ENCODE assay signal across 13 cellular contexts in genomic region chr10:77548157-77548556, GRCh38.
A peak's percentile ranks its signal among the peaks of the same experiment; 100 is the strongest.
DNase-seq lines count a peak whose midpoint lies in the region; ATAC-seq and TF ChIP-seq lines count a peak whose summit lies in the region.
"Had no signal": no experiment of that assay in that cellular context is flagged by ENCODE, and none has a peak within 500 bp of the region (broad histone marks: within the 10 kb centered on the region; RNA-seq: fewer than 3 reads in every experiment).

No MANE protein-coding gene starts in this region.

- H3K27me3 ChIP-seq in lower lobe of right lung (ENCODE audit: low read depth), result no peaks in the 10 kb centered on the region
- H3K27me3 ChIP-seq in tibial artery, result no peaks in the 10 kb centered on the region

- no peaks in the 10 kb centered on the region for H3K36me3 ChIP-seq in lower lobe of right lung
- no peaks in the 10 kb centered on the region for H3K36me3 ChIP-seq in tibial artery

- TF ChIP-seq CTCF in lower lobe of right lung (IDR thresholded peaks at IDR 0.05) (no peak), tibial artery (IDR thresholded peaks at IDR 0.05) (no peak)

- H3K27ac Mint-ChIP-seq in activated T-helper 17 cell treated with anti-CD3 and anti-CD28 coated beads, Interleukin-2, amount 50 U/mL, for 72 hours, result no peak overlapping the region
- H3K27ac Mint-ChIP-seq in activated CD4-positive, alpha-beta T cell treated with anti-CD3 and anti-CD28 coated beads, Interleukin-2, amount 10 ng/mL, durations not matched to agents 24 days and 14 days, result no peak overlapping the region
- H3K27ac Mint-ChIP-seq: GM23338 had no signal

- no peaks in the 10 kb centered on the region for H3K4me1 Mint-ChIP-seq in activated T-helper 17 cell treated with anti-CD3 and anti-CD28 coated beads, Interleukin-2, amount 50 U/mL, for 72 hours
- no peaks in the 10 kb centered on the region for H3K4me1 Mint-ChIP-seq in activated CD4-positive, alpha-beta T cell treated with anti-CD3 and anti-CD28 coated beads, Interleukin-2, amount 10 ng/mL, durations not matched to agents 24 days and 14 days

- H3K27me3 Mint-ChIP-seq in activated T-helper 17 cell treated with anti-CD3 and anti-CD28 coated beads, Interleukin-2, amount 50 U/mL, for 72 hours, result peaks cover 4% of the 10 kb centered on the region
- H3K27me3 Mint-ChIP-seq in activated CD4-positive, alpha-beta T cell treated with anti-CD3 and anti-CD28 coated beads, Interleukin-2, amount 10 ng/mL, durations not matched to agents 24 days and 14 days, result no peaks in the 10 kb centered on the region

- H3K36me3 Mint-ChIP-seq in activated T-helper 17 cell treated with anti-CD3 and anti-CD28 coated beads, Interleukin-2, amount 50 U/mL, for 72 hours (ENCODE audit: low read depth), result no peaks in the 10 kb centered on the region
- no peaks in the 10 kb centered on the region for H3K36me3 Mint-ChIP-seq in activated CD4-positive, alpha-beta T cell treated with anti-CD3 and anti-CD28 coated beads, Interleukin-2, amount 10 ng/mL, durations not matched to agents 24 days and 14 days (ENCODE audit: low read depth)

- peaks cover 4% of the 10 kb centered on the region for H3K9me3 Mint-ChIP-seq in activated T-helper 17 cell treated with anti-CD3 and anti-CD28 coated beads, Interleukin-2, amount 50 U/mL, for 72 hours
- no peaks in the 10 kb centered on the region for H3K9me3 Mint-ChIP-seq in activated CD4-positive, alpha-beta T cell treated with anti-CD3 and anti-CD28 coated beads, Interleukin-2, amount 10 ng/mL, durations not matched to agents 24 days and 14 days
- H3K9me3 Mint-ChIP-seq: GM23338 had no signal

- H3K9me3 ChIP-seq in lower lobe of right lung (no peaks in the 10 kb centered on the region), tibial artery (no peaks in the 10 kb centered on the region)

- DNase-seq in NCI-H226, result peak; percentile 12
- DNase-seq in SW480 (ENCODE audit: low spot score), result peak; percentile 8
- peak; percentile 74 for DNase-seq in lower lobe of right lung
- DNase-seq in tibial artery, result no peak
- no peak for DNase-seq in activated CD4-positive, alpha-beta T cell treated with anti-CD3 and anti-CD28 coated beads, Interleukin-2, amount 10 ng/mL, durations not matched to agents 24 days and 14 days
- DNase-seq: Karpas-422, NCI-H1436, NCI-H2029 treated with DMSO at 0.1 percent for 48 hours, NCI-H526 treated with DMSO at 0.1 percent for 48 hours, SIG-M5 had no signal

- intact Hi-C loops in lower lobe of right lung (cut with DNase I) (no loop called here), tibial artery (cut with DNase I; ENCODE audit: low total_unique reads) (no loop called here)
- intact Hi-C loops in activated CD4-positive, alpha-beta T cell treated with anti-CD3 and anti-CD28 coated beads, Interleukin-2, amount 10 ng/mL, durations not matched to agents 24 days and 14 days (cut with micrococcal nuclease), result no loop called here

- H3K4me3 Mint-ChIP-seq in activated T-helper 17 cell treated with anti-CD3 and anti-CD28 coated beads, Interleukin-2, amount 50 U/mL, for 72 hours, result no peak overlapping the region
- H3K4me3 Mint-ChIP-seq in activated CD4-positive, alpha-beta T cell treated with anti-CD3 and anti-CD28 coated beads, Interleukin-2, amount 10 ng/mL, durations not matched to agents 24 days and 14 days, result no peak overlapping the region
- H3K4me3 Mint-ChIP-seq: GM23338 had no signal

- H3K4me1 ChIP-seq in lower lobe of right lung (peaks cover under 1% of the 10 kb centered on the region), tibial artery (peaks cover 0 to 86% (median 59%) of the 10 kb centered on the region in 4 donors)

- H3K27ac ChIP-seq in lower lobe of right lung (no peak overlapping the region), tibial artery (peak overlapping the region; percentile 79 to 84)

- H3K4me3 ChIP-seq in lower lobe of right lung, result no peak overlapping the region
- H3K4me3 ChIP-seq in tibial artery, result no peak overlapping the region
- H3K4me3 ChIP-seq: GM23338 had no signal

- ATAC-seq in lower lobe of right lung, result peak; percentile 37 to 59
- no peak for ATAC-seq in GM19455 (IDR thresholded peaks at IDR 0.05; ENCODE audit: unreplicated experiment)
- ATAC-seq in activated T-helper 17 cell treated with anti-CD3 and anti-CD28 coated beads, Interleukin-2, amount 50 U/mL, for 72 hours (replicated peaks), result no peak
- ATAC-seq: GM23338 had no signal

Comparison
In these comparisons a context has a peak if more than half of its experiments do, and no peak if none do; other contexts are left out.
1. DNase-seq: peak in NCI-H226 (single experiment), SW480 (single experiment) and lower lobe of right lung (single experiment); none in tibial artery (0 of 2) and activated CD4-positive, alpha-beta T cell treated with anti-CD3 and anti-CD28 coated beads, Interleukin-2, amount 10 ng/mL, durations not matched to agents 24 days and 14 days (single experiment).
2. ATAC-seq: peak in lower lobe of right lung (2 of 2); none in GM19455 (single experiment) and activated T-helper 17 cell treated with anti-CD3 and anti-CD28 coated beads, Interleukin-2, amount 50 U/mL, for 72 hours (single experiment).